Comparison of ENCODE assay signal across 28 cellular contexts in genomic region chr18:31645411-31645810, GRCh38. TPM values are rescaled to one million over a fixed set of nuclear protein-coding genes. Genes with fewer than 3 reads are reported as not detected.
DNase-seq lines count a peak whose midpoint lies in the region; ATAC-seq and TF ChIP-seq lines count a peak whose summit lies in the region.
"Had no signal": no experiment of that assay in that cellular context is flagged by ENCODE, and none has a peak within 500 bp of the region (broad histone marks: within the 10 kb centered on the region; RNA-seq: fewer than 3 reads in every experiment).

No MANE protein-coding gene starts in this region.

- H3K36me3 Mint-ChIP-seq in GM23338 (ENCODE audit: low read depth) = peaks cover 10% of the 10 kb centered on the region; the same call in 2 of the 3 replicates
- peaks cover 0 to 13% (median 11%) of the 10 kb centered on the region in 3 donors for H3K36me3 Mint-ChIP-seq in immature natural killer cell
- H3K36me3 Mint-ChIP-seq: CD4-positive, alpha-beta memory T cell; CD4-positive, CD25-positive, alpha-beta regulatory T cell; CD8-positive, alpha-beta memory T cell had no signal

- ATAC-seq in GM23338 = no peak
- ATAC-seq in HG03521 (IDR thresholded peaks at IDR 0.05; ENCODE audit: unreplicated experiment) = peak; percentile 34
- ATAC-seq in HG02870 (IDR thresholded peaks at IDR 0.05; ENCODE audit: unreplicated experiment) = no peak
- ATAC-seq in GM21381 (IDR thresholded peaks at IDR 0.05; ENCODE audit: unreplicated experiment) = no peak

- H3K4me2 ChIP-seq in GM23338 = no peak overlapping the region; the same call in 1 of the 2 replicates

- no peaks in the 10 kb centered on the region for H3K27me3 ChIP-seq in GM23338 (ENCODE audit: insufficient read depth)
- H3K27me3 ChIP-seq: BE2C, BLaER1 had no signal

- H3K4me3 Mint-ChIP-seq in GM23338 = no peak overlapping the region
- peak overlapping the region; percentile 42 to 51 (median 48) for H3K4me3 Mint-ChIP-seq in immature natural killer cell
- H3K4me3 Mint-ChIP-seq: CD14-positive monocyte; CD4-positive, alpha-beta memory T cell; CD4-positive, CD25-positive, alpha-beta regulatory T cell; CD8-positive, alpha-beta memory T cell had no signal

- no peaks in the 10 kb centered on the region for H3K9me2 ChIP-seq in GM23338 (ENCODE audit: insufficient read depth)

- no peaks in the 10 kb centered on the region for H3K36me3 ChIP-seq in GM23338 (ENCODE audit: insufficient read depth)
- H3K36me3 ChIP-seq: BE2C, BLaER1 had no signal

- H3K4me1 ChIP-seq in GM23338 (ENCODE audit: insufficient read depth) = peaks cover 50% of the 10 kb centered on the region
- H3K4me1 ChIP-seq: BE2C had no signal

- no peaks in the 10 kb centered on the region; the same call in 1 of the 2 replicates for H4K20me1 ChIP-seq in GM23338 (replicated peaks; ENCODE audit: insufficient read depth)
- H4K20me1 ChIP-seq: BLaER1 had no signal

- H3K4me3 ChIP-seq in GM23338 = no peak overlapping the region
- H3K4me3 ChIP-seq: BLaER1 had no signal

- H3F3A ChIP-seq in GM23338 (replicated peaks; ENCODE audit: low read depth) = no peaks in the 10 kb centered on the region

- H3K9me3 Mint-ChIP-seq in GM23338 (no peaks in the 10 kb centered on the region), immature natural killer cell (no peaks in the 10 kb centered on the region)
- H3K9me3 Mint-ChIP-seq: CD14-positive monocyte; CD4-positive, alpha-beta memory T cell; CD4-positive, CD25-positive, alpha-beta regulatory T cell; CD8-positive, alpha-beta memory T cell had no signal

- DNase-seq in GM23338 (ENCODE audit: low spot score) = no peak
- DNase-seq in OCI-M1 (lab: John Stamatoyannopoulos, UW) = peak; percentile 28
- DNase-seq in immature natural killer cell = peak in 1 of 3 donors; percentile 34
- no peak for DNase-seq in NCI-H2227 treated with DMSO at 0.1 percent for 48 hours (lab: John Stamatoyannopoulos, UW)
- DNase-seq: 8988T; ACHN; BE2C; C1 segment of cervical spinal cord; CD4-positive, alpha-beta memory T cell; CD4-positive, CD25-positive, alpha-beta regulatory T cell; CD8-positive, alpha-beta memory T cell; COR-L47; DMS 273 treated with DMSO at 0.1 percent for 48 hours; DMS153; DMS53; DMS79; DND-41; EL; GDM1 had no signal

- H3K27ac Mint-ChIP-seq in GM23338 (no peak overlapping the region), immature natural killer cell (peak overlapping the region; percentile 60 to 89 (median 81))
- H3K27ac Mint-ChIP-seq: CD4-positive, alpha-beta memory T cell; CD4-positive, CD25-positive, alpha-beta regulatory T cell; CD8-positive, alpha-beta memory T cell had no signal

- no peaks in the 10 kb centered on the region for H3K27me3 Mint-ChIP-seq in GM23338 (ENCODE audit: insufficient read depth, low read depth, poor library complexity)
- no peaks in the 10 kb centered on the region for H3K27me3 Mint-ChIP-seq in immature natural killer cell (ENCODE audit: low read depth in 3 of 3)

- peaks cover 8% of the 10 kb centered on the region for H3K79me2 ChIP-seq in GM23338 (replicated peaks; ENCODE audit: insufficient read depth)

- peak overlapping the region; percentile 28; the same call in 1 of the 2 replicates for H3K27ac ChIP-seq in GM23338 (ENCODE audit: low read depth)
- H3K27ac ChIP-seq: BLaER1 had no signal

- H2AFZ ChIP-seq in GM23338 = no peak overlapping the region

- no peak for TF ChIP-seq CTCF in GM23338 (conservative IDR thresholded peaks at IDR 0.05; ENCODE audit: low read depth in 2 of 2)

- H3K4me1 Mint-ChIP-seq in GM23338 (peaks cover 39% of the 10 kb centered on the region), immature natural killer cell (peaks cover 47 to 50% of the 10 kb centered on the region in 2 donors)

TF ChIP-seq in GM23338, 12 proteins besides CTCF, POLR2A, EP300 and RAD21 (continues in another document):
- TF ChIP-seq REST (IDR thresholded peaks at IDR 0.05; ENCODE audit: unreplicated experiment) (no peak), ZNF462 (CRISPR knock-in tag; IDR thresholded peaks at IDR 0.05) (no peak), JUNB (IDR thresholded peaks at IDR 0.05; ENCODE audit: unreplicated experiment) (no peak)

RNA-seq across cellular contexts. Expression of gene B4GALT6, which starts 39.0 kb away (rescaled TPM):
- total RNA-seq in GM23338 (2014; rRNA removed; shearing (Covaris generic)) = 33.8 and 40.4 TPM in 2 replicates
- 14.8 and 15.9 TPM in 2 replicates for polyA plus RNA-seq in GM23338 (2016; fragmentation: Nextera tagmentation; extraction: Ambion mirVana)
- polyA plus RNA-seq in immature natural killer cell = 1 to 10 TPM in 2 of 3 donors, under 1 TPM in 1; 0.83 to 3.2 (median 1.5) TPM
- polyA plus RNA-seq: CD4-positive, alpha-beta memory T cell; CD4-positive, CD25-positive, alpha-beta regulatory T cell had no signal

RNA-seq across cellular contexts. Expression of gene TTR, which starts 53.7 kb away (rescaled TPM):
- total RNA-seq in GM23338 (2014; rRNA removed; shearing (Covaris generic)) = not detected in 2 replicates
- polyA plus RNA-seq in GM23338 (2016; fragmentation: Nextera tagmentation; extraction: Ambion mirVana) (not detected in 2 replicates), immature natural killer cell (not detected)
- total RNA-seq: A673; CD4-positive, alpha-beta memory T cell; CD4-positive, CD25-positive, alpha-beta regulatory T cell; CD8-positive, alpha-beta memory T cell; Daoy; G401 had no signal
- polyA plus RNA-seq: AG04450; CD14-positive monocyte; CD4-positive, alpha-beta memory T cell; CD4-positive, CD25-positive, alpha-beta regulatory T cell; CD8-positive, alpha-beta memory T cell had no signal
